8 cellular contexts compared by ENCODE assay signal in genomic region chr4:176319704-176320339, GRCh38. TPM values are rescaled to one million over a fixed set of nuclear protein-coding genes. Genes with fewer than 3 reads are reported as not detected.
A peak's percentile ranks its signal among the peaks of the same experiment; 100 is the strongest.
DNase-seq lines count a peak whose midpoint lies in the region; ATAC-seq and TF ChIP-seq lines count a peak whose summit lies in the region.

Gene SPCS3 (plus strand): TSS chr4:176319966. CDS start chr4:176320077, 111 bp downstream.

- DNase-seq in GM04503 (ENCODE audit: low read depth) (peak; percentile 58), HFFc6 (peak; percentile 87), NB4 (ENCODE audit: low read depth) (peak; percentile 94), SK-N-MC (ENCODE audit: low read depth, low spot score) (no peak), non-pigmented ciliary epithelial cell (ENCODE audit: low read depth) (peak; percentile 48), superior temporal gyrus (ENCODE audit: extremely low spot score) (peak; percentile 98)
- peak; percentile 95 for DNase-seq in activated naive CD4-positive, alpha-beta T cell treated with anti-CD3 and anti-CD28 coated beads, Interleukin-2, amount 10 ng/mL, durations not matched to agents 7 days and 5 days

- no peaks in the 10 kb centered on the region for H3K9me3 ChIP-seq in SK-N-MC (ENCODE audit: low read depth, low read length)
- H3K9me3 ChIP-seq in gastroesophageal sphincter: no peaks in the 10 kb centered on the region

- peak within 1 kb of the TSS; percentile 94 for H3K4me3 Mint-ChIP-seq in HFFc6
- peak within 1 kb of the TSS; percentile 94 for H3K4me3 Mint-ChIP-seq in activated naive CD4-positive, alpha-beta T cell treated with anti-CD3 and anti-CD28 coated beads, Interleukin-2, amount 10 ng/mL, durations not matched to agents 7 days and 5 days

- H3K4me1 Mint-ChIP-seq in HFFc6 (ENCODE audit: low read depth): peaks cover 50% of the 10 kb centered on the region
- H3K4me1 Mint-ChIP-seq in activated naive CD4-positive, alpha-beta T cell treated with anti-CD3 and anti-CD28 coated beads, Interleukin-2, amount 10 ng/mL, durations not matched to agents 7 days and 5 days: peaks cover 44% of the 10 kb centered on the region

- peak; percentile 92 for TF ChIP-seq POLR2A in NB4 (IDR thresholded peaks at IDR 0.05; ENCODE audit: extremely low read depth, insufficient read length)
- TF ChIP-seq POLR2A in gastroesophageal sphincter (IDR thresholded peaks at IDR 0.05): peak; percentile 93 to 96

- peak within 1 kb of the TSS; percentile 86 for H3K27ac ChIP-seq in SK-N-MC
- H3K27ac ChIP-seq in gastroesophageal sphincter: peak within 1 kb of the TSS; percentile 90 to 99 (median 98)

- H3K4me1 ChIP-seq in gastroesophageal sphincter: peaks cover 6 to 50% (median 10%) of the 10 kb centered on the region in 3 donors

- no peak for TF ChIP-seq EP300 in gastroesophageal sphincter (IDR thresholded peaks at IDR 0.05)

- peak within 1 kb of the TSS; percentile 88 for H3K9ac ChIP-seq in SK-N-MC (ENCODE audit: insufficient read length)

- no peaks in the 10 kb centered on the region for H3K36me3 ChIP-seq in SK-N-MC (ENCODE audit: insufficient read depth, low read length)
- no peaks in the 10 kb centered on the region for H3K36me3 ChIP-seq in gastroesophageal sphincter

- CTCF ChIA-PET in activated naive CD4-positive, alpha-beta T cell treated with anti-CD3 and anti-CD28 coated beads, Interleukin-2, amount 10 ng/mL, durations not matched to agents 7 days and 5 days (lab: Charles Lee): no interaction called here

- no peaks in the 10 kb centered on the region for H3K9me3 Mint-ChIP-seq in HFFc6
- H3K9me3 Mint-ChIP-seq in activated naive CD4-positive, alpha-beta T cell treated with anti-CD3 and anti-CD28 coated beads, Interleukin-2, amount 10 ng/mL, durations not matched to agents 7 days and 5 days: no peaks in the 10 kb centered on the region

- WGBS in gastroesophageal sphincter (ENCODE audit: low coverage in 1 of 2), 2 donors: 0% methylated on average over 3 of the region's 94 CpGs; no CpG with 5 or more reads in 1 of the 2 donors

- ATAC-seq in gastroesophageal sphincter: peak; percentile 98

- H3K4me3 ChIP-seq in NB4 (ENCODE audit: low read depth, low read length) (peak within 1 kb of the TSS; percentile 97), SK-N-MC (peak within 1 kb of the TSS; percentile 96), gastroesophageal sphincter (peak within 1 kb of the TSS; percentile 52 to 68)

- no peaks in the 10 kb centered on the region; the same call in none of the 2 replicates for H3K27me3 Mint-ChIP-seq in HFFc6 (ENCODE audit: insufficient read depth)
- H3K27me3 Mint-ChIP-seq in activated naive CD4-positive, alpha-beta T cell treated with anti-CD3 and anti-CD28 coated beads, Interleukin-2, amount 10 ng/mL, durations not matched to agents 7 days and 5 days: no peaks in the 10 kb centered on the region

- peak within 1 kb of the TSS; percentile 86 for H3K27ac Mint-ChIP-seq in HFFc6
- peak within 1 kb of the TSS; percentile 95 for H3K27ac Mint-ChIP-seq in activated naive CD4-positive, alpha-beta T cell treated with anti-CD3 and anti-CD28 coated beads, Interleukin-2, amount 10 ng/mL, durations not matched to agents 7 days and 5 days

- 0 out of 2 replicates have a peak, but pooled peaks cover 4% of the 10 kb centered on the region for H3K36me3 Mint-ChIP-seq in HFFc6 (ENCODE audit: low read depth)
- peaks cover 21% of the 10 kb centered on the region for H3K36me3 Mint-ChIP-seq in activated naive CD4-positive, alpha-beta T cell treated with anti-CD3 and anti-CD28 coated beads, Interleukin-2, amount 10 ng/mL, durations not matched to agents 7 days and 5 days

- no peaks in the 10 kb centered on the region for H3K27me3 ChIP-seq in gastroesophageal sphincter

- no peak for TF ChIP-seq CTCF in HFFc6 (IDR thresholded peaks at IDR 0.05)
- TF ChIP-seq CTCF in NB4 (IDR thresholded peaks at IDR 0.05; ENCODE audit: low read depth, low read length): no peak
- TF ChIP-seq CTCF in gastroesophageal sphincter (IDR thresholded peaks at IDR 0.05): no peak

RNA-seq across cellular contexts. Expression of gene SPCS3, which starts in this region (rescaled TPM):
- total RNA-seq in HFFc6 (2021; fragmentation: NEBNext Ultra II Directional; extraction: Animal tissue kit (Norgen Biotek cat#: 25700)): 100 to 1,000 TPM; 163 to 250 (median 180) TPM
- 10 to 100 TPM; 32.6 to 73.1 (median 57.5) TPM for total RNA-seq in gastroesophageal sphincter
